9 cellular contexts compared by ENCODE assay signal in genomic region chr5:126139773-126140172, GRCh38.
DNase-seq lines count a peak whose midpoint lies in the region; ATAC-seq and TF ChIP-seq lines count a peak whose summit lies in the region.
"Had no signal": no experiment of that assay in that cellular context is flagged by ENCODE, and none has a peak within 500 bp of the region (broad histone marks: within the 10 kb centered on the region; RNA-seq: fewer than 3 reads in every experiment).

No MANE protein-coding gene starts in this region.

- peaks cover 42% of the 10 kb centered on the region for H3K4me1 ChIP-seq in HUES64 (ENCODE audit: insufficient read depth, low read length)
- H3K4me1 ChIP-seq: HAP-1 had no signal

- no peak overlapping the region for H3K9ac ChIP-seq in HUES64 (ENCODE audit: low read depth, low read length)

- H3K9me3 ChIP-seq in HUES64 (ENCODE audit: insufficient read depth, low read depth, low read length), result no peaks in the 10 kb centered on the region
- H3K9me3 ChIP-seq: HAP-1 had no signal

- peak; percentile 16 for DNase-seq in AG20443 (ENCODE audit: low spot score)
- peak; percentile 54 for DNase-seq in astrocyte of the spinal cord (ENCODE audit: low read depth, low spot score)
- peak; percentile 28 for DNase-seq in kidney epithelial cell (ENCODE audit: low read depth)
- no peak for DNase-seq in dorsolateral prefrontal cortex
- DNase-seq in activated naive CD4-positive, alpha-beta T cell (lab: John Stamatoyannopoulos, UW), result no peak

- H3K4me3 ChIP-seq in HUES64 (ENCODE audit: low read length) (no peak overlapping the region), astrocyte of the spinal cord (ENCODE audit: low read depth, low read length) (no peak overlapping the region), kidney epithelial cell (ENCODE audit: low read depth, low read length) (no peak overlapping the region), dorsolateral prefrontal cortex (no peak overlapping the region)
- H3K4me3 ChIP-seq: HAP-1 had no signal

- no peaks in the 10 kb centered on the region for H3K27me3 ChIP-seq in HUES64 (ENCODE audit: insufficient read depth, low read length)
- no peaks in the 10 kb centered on the region for H3K27me3 ChIP-seq in kidney epithelial cell (ENCODE audit: control insufficient read depth, insufficient read depth, low read length)
- H3K27me3 ChIP-seq in dorsolateral prefrontal cortex, result no peaks in the 10 kb centered on the region

- WGBS in HUES64, result 45% methylated on average over 5 of the region's 5 CpGs

- intact Hi-C loops in dorsolateral prefrontal cortex (cut with DNase I), result no loop called here

- in situ Hi-C loops in astrocyte of the spinal cord (cut with HindIII; ENCODE audit: low sequenced_read_pairs), result no loop called here

- peak overlapping the region; percentile 56; the same call in 1 of the 2 replicates for H3K27ac ChIP-seq in HUES64 (ENCODE audit: low read depth, low read length)
- peak overlapping the region in 2 of 59 donors; percentile 1 to 39 for H3K27ac ChIP-seq in dorsolateral prefrontal cortex

- ATAC-seq in GM21423 (IDR thresholded peaks at IDR 0.05; ENCODE audit: unreplicated experiment) (no peak), HG03439 (IDR thresholded peaks at IDR 0.05; ENCODE audit: unreplicated experiment) (no peak)

- no peaks in the 10 kb centered on the region for H3K36me3 ChIP-seq in HUES64 (ENCODE audit: insufficient read depth, low read length)
- H3K36me3 ChIP-seq in kidney epithelial cell (ENCODE audit: control insufficient read depth, insufficient read depth, low read length), result no peaks in the 10 kb centered on the region
- H3K36me3 ChIP-seq: HAP-1 had no signal

- TF ChIP-seq CTCF in astrocyte of the spinal cord (IDR thresholded peaks at IDR 0.05; ENCODE audit: low read depth, low read length) (no peak), kidney epithelial cell (IDR thresholded peaks at IDR 0.05; ENCODE audit: insufficient read depth, low read length, poor library complexity, severe bottlenecking) (no peak), dorsolateral prefrontal cortex (IDR thresholded peaks at IDR 0.05 in 54 of 56, conservative IDR thresholded peaks at IDR 0.05 in 2 of 56; ENCODE audit: low read depth in 1 of 56, partially characterized antibody in 56 of 56) (no peak)

Comparison
In these comparisons a context has a peak if more than half of its experiments do, and no peak if none do; other contexts are left out.
1. DNase-seq: peak in AG20443 (single experiment), astrocyte of the spinal cord (single experiment) and kidney epithelial cell (single experiment); none in dorsolateral prefrontal cortex (0 of 10) and activated naive CD4-positive, alpha-beta T cell (0 of 4).